In genomic region chr5:61687371-61687770, GRCh38 we compare ENCODE assay signal across 13 cellular contexts.
"Had no signal": no experiment of that assay in that cellular context is flagged by ENCODE, and none has a peak within 500 bp of the region (broad histone marks: within the 10 kb centered on the region; RNA-seq: fewer than 3 reads in every experiment).

No MANE protein-coding gene starts in this region.

- H3K9me3 ChIP-seq: SK-N-SH had no signal

- H3K4me1 ChIP-seq: left ventricle myocardium inferior had no signal

- H3K36me3 ChIP-seq: left ventricle myocardium inferior had no signal

- H3K27ac ChIP-seq: coronary artery, left ventricle myocardium inferior had no signal

- DNase-seq: activated CD4-positive, CD25-positive, alpha-beta regulatory T cell treated with anti-CD3 and anti-CD28 coated beads, Interleukin-2, amount 50 U/mL, for 72 hours; activated naive CD8-positive, alpha-beta T cell treated with anti-CD3 and anti-CD28 coated beads, Interleukin-2, amount 10 ng/mL, durations not matched to agents 7 days and 5 days; aorta; foreskin melanocyte; islet precursor cell; left ventricle myocardium inferior; mesendoderm; SK-N-SH; stimulated activated CD4-positive, alpha-beta T cell treated with anti-CD3 and anti-CD28 coated beads, Interleukin-2, amount 100 ng/mL, for 48 hours; T-helper 1 cell; T1000 had no signal

- H3K4me3 ChIP-seq: coronary artery, left ventricle myocardium inferior had no signal

- ATAC-seq: stimulated activated memory B cell treated with anti-CD40 and anti-IgM and Interleukin-4, amounts not matched to agents 10 μg/mL and 1 μg/mL and 100 μg/mL, for 72 hours had no signal
